ENCODE assay signal across 12 cellular contexts in genomic region chr22:42179616-42180015, GRCh38. TPM values are rescaled to one million over a fixed set of nuclear protein-coding genes. Genes with fewer than 3 reads are reported as not detected.
A peak's percentile ranks its signal among the peaks of the same experiment; 100 is the strongest.
DNase-seq lines count a peak whose midpoint lies in the region; ATAC-seq and TF ChIP-seq lines count a peak whose summit lies in the region.
"Had no signal": no experiment of that assay in that cellular context is flagged by ENCODE, and none has a peak within 500 bp of the region (broad histone marks: within the 10 kb centered on the region; RNA-seq: fewer than 3 reads in every experiment).

No MANE protein-coding gene starts in this region.

- H3K36me3 Mint-ChIP-seq in activated naive CD4-positive, alpha-beta T cell treated with anti-CD3 and anti-CD28 coated beads, Interleukin-2, amount 50 U/mL, for 72 hours: peaks cover 0 to 46% of the 10 kb centered on the region in 2 donors
- peaks cover 36% of the 10 kb centered on the region for H3K36me3 Mint-ChIP-seq in activated naive CD4-positive, alpha-beta T cell treated with anti-CD3 and anti-CD28 coated beads, Interleukin-2, amount 10 ng/mL, durations not matched to agents 7 days and 5 days
- H3K36me3 Mint-ChIP-seq in activated CD8-positive, alpha-beta T cell treated with anti-CD3 and anti-CD28 coated beads for 36 hours (ENCODE audit: low read depth): peaks cover 23% of the 10 kb centered on the region
- peaks cover 32% of the 10 kb centered on the region for H3K36me3 Mint-ChIP-seq in effector memory CD8-positive, alpha-beta T cell (ENCODE audit: insufficient read depth)

- POLR2A ChIA-PET in activated CD8-positive, alpha-beta T cell treated with anti-CD3 and anti-CD28 coated beads for 36 hours (lab: Charles Lee): no interaction called here

- TF ChIP-seq CTCF in activated CD8-positive, alpha-beta T cell treated with anti-CD3 and anti-CD28 coated beads for 36 hours (IDR thresholded peaks at IDR 0.05): no peak
- no peak for TF ChIP-seq CTCF in fibroblast of pulmonary artery (IDR thresholded peaks at IDR 0.05; ENCODE audit: low read length, missing control alignments)

- no peak for ATAC-seq in activated naive CD4-positive, alpha-beta T cell treated with anti-CD3 and anti-CD28 coated beads, Interleukin-2, amount 50 U/mL, for 72 hours
- no peak for ATAC-seq in activated CD8-positive, alpha-beta T cell treated with anti-CD3 and anti-CD28 coated beads for 36 hours
- ATAC-seq in effector memory CD8-positive, alpha-beta T cell (replicated peaks): no peak

- no peaks in the 10 kb centered on the region for H3K27me3 Mint-ChIP-seq in activated naive CD4-positive, alpha-beta T cell treated with anti-CD3 and anti-CD28 coated beads, Interleukin-2, amount 10 ng/mL, durations not matched to agents 7 days and 5 days
- no peaks in the 10 kb centered on the region for H3K27me3 Mint-ChIP-seq in activated CD8-positive, alpha-beta T cell treated with anti-CD3 and anti-CD28 coated beads for 36 hours
- H3K27me3 Mint-ChIP-seq in effector memory CD8-positive, alpha-beta T cell: no peaks in the 10 kb centered on the region
- H3K27me3 Mint-ChIP-seq: activated naive CD8-positive, alpha-beta T cell had no signal

- no peak overlapping the region for H3K4me3 ChIP-seq in fibroblast of pulmonary artery (replicated peaks; ENCODE audit: low read depth, low read length)
- H3K4me3 ChIP-seq: heart right ventricle had no signal

- H3K4me1 Mint-ChIP-seq in activated naive CD4-positive, alpha-beta T cell treated with anti-CD3 and anti-CD28 coated beads, Interleukin-2, amount 10 ng/mL, durations not matched to agents 7 days and 5 days: peaks cover 71% of the 10 kb centered on the region
- peaks cover 69% of the 10 kb centered on the region for H3K4me1 Mint-ChIP-seq in activated CD8-positive, alpha-beta T cell treated with anti-CD3 and anti-CD28 coated beads for 36 hours (ENCODE audit: low read depth)
- peaks cover 43 to 64% of the 10 kb centered on the region in 2 donors for H3K4me1 Mint-ChIP-seq in effector memory CD8-positive, alpha-beta T cell (ENCODE audit: low read depth in 2 of 2)

- peaks cover 0 to 4% of the 10 kb centered on the region in 2 donors for H3K9me3 Mint-ChIP-seq in activated naive CD4-positive, alpha-beta T cell treated with anti-CD3 and anti-CD28 coated beads, Interleukin-2, amount 50 U/mL, for 72 hours
- H3K9me3 Mint-ChIP-seq in activated naive CD4-positive, alpha-beta T cell treated with anti-CD3 and anti-CD28 coated beads, Interleukin-2, amount 10 ng/mL, durations not matched to agents 7 days and 5 days: no peaks in the 10 kb centered on the region
- no peaks in the 10 kb centered on the region for H3K9me3 Mint-ChIP-seq in activated CD8-positive, alpha-beta T cell treated with anti-CD3 and anti-CD28 coated beads for 36 hours
- H3K9me3 Mint-ChIP-seq in effector memory CD8-positive, alpha-beta T cell: no peaks in the 10 kb centered on the region
- H3K9me3 Mint-ChIP-seq: H9 had no signal

- intact Hi-C loops in activated CD8-positive, alpha-beta T cell treated with anti-CD3 and anti-CD28 coated beads for 36 hours (cut with micrococcal nuclease): loop anchor here (10.0 kb wide), 1 partner anchor 85 kb away; no protein-coding TSS in a partner anchor

- H3K4me3 Mint-ChIP-seq in activated naive CD4-positive, alpha-beta T cell treated with anti-CD3 and anti-CD28 coated beads, Interleukin-2, amount 10 ng/mL, durations not matched to agents 7 days and 5 days: no peak overlapping the region
- H3K4me3 Mint-ChIP-seq in activated CD8-positive, alpha-beta T cell treated with anti-CD3 and anti-CD28 coated beads for 36 hours: no peak overlapping the region
- H3K4me3 Mint-ChIP-seq in effector memory CD8-positive, alpha-beta T cell: no peak overlapping the region
- H3K4me3 Mint-ChIP-seq: H9 had no signal

- no peak for DNase-seq in activated naive CD4-positive, alpha-beta T cell treated with anti-CD3 and anti-CD28 coated beads, Interleukin-2, amount 50 U/mL, for 72 hours (ENCODE audit: low spot score in 2 of 2)
- no peak for DNase-seq in activated naive CD4-positive, alpha-beta T cell treated with anti-CD3 and anti-CD28 coated beads, Interleukin-2, amount 10 ng/mL, durations not matched to agents 7 days and 5 days
- no peak for DNase-seq in activated CD8-positive, alpha-beta T cell treated with anti-CD3 and anti-CD28 coated beads for 36 hours
- peak; percentile 45 for DNase-seq in fibroblast of pulmonary artery (ENCODE audit: low read depth)
- no peak for DNase-seq in NCI-H187 treated with DMSO at 0.1 percent for 48 hours (lab: John Stamatoyannopoulos, UW)
- DNase-seq in effector memory CD8-positive, alpha-beta T cell: no peak
- no peak for DNase-seq in activated CD4-positive, alpha-beta T cell treated with anti-CD3 and anti-CD28 coated beads, Interleukin-2, amount 50 U/mL, for 1 hour
- DNase-seq in NCI-H345 (lab: John Stamatoyannopoulos, UW): no peak
- DNase-seq: H9, heart right ventricle, NCI-H510A had no signal

- H3K27ac Mint-ChIP-seq in activated naive CD4-positive, alpha-beta T cell treated with anti-CD3 and anti-CD28 coated beads, Interleukin-2, amount 50 U/mL, for 72 hours: peak overlapping the region; percentile 44 to 91
- H3K27ac Mint-ChIP-seq in activated naive CD4-positive, alpha-beta T cell treated with anti-CD3 and anti-CD28 coated beads, Interleukin-2, amount 10 ng/mL, durations not matched to agents 7 days and 5 days: no peak overlapping the region
- H3K27ac Mint-ChIP-seq in activated CD8-positive, alpha-beta T cell treated with anti-CD3 and anti-CD28 coated beads for 36 hours: peak overlapping the region; percentile 77
- peak overlapping the region in 1 of 2 donors; percentile 89 for H3K27ac Mint-ChIP-seq in effector memory CD8-positive, alpha-beta T cell

- CTCF ChIA-PET in activated naive CD4-positive, alpha-beta T cell treated with anti-CD3 and anti-CD28 coated beads, Interleukin-2, amount 10 ng/mL, durations not matched to agents 7 days and 5 days (lab: Charles Lee): no interaction called here
- CTCF ChIA-PET in activated CD8-positive, alpha-beta T cell treated with anti-CD3 and anti-CD28 coated beads for 36 hours (lab: Charles Lee): no interaction called here

RNA-seq across cellular contexts. Expression of gene CYP2D6, which starts 49.0 kb away (rescaled TPM):
- total RNA-seq in activated naive CD4-positive, alpha-beta T cell treated with anti-CD3 and anti-CD28 coated beads, Interleukin-2, amount 50 U/mL, for 72 hours: 1 to 10 TPM; 2.2 to 4.8 TPM
- total RNA-seq in activated CD8-positive, alpha-beta T cell treated with anti-CD3 and anti-CD28 coated beads for 36 hours: 1 to 10 TPM; 1.5 to 2.0 TPM
